19 cellular contexts compared by ENCODE assay signal in genomic region chrX:53395605-53396298, GRCh38. TPM values are rescaled to one million over a fixed set of nuclear protein-coding genes. Genes with fewer than 3 reads are reported as not detected.
A peak's percentile ranks its signal among the peaks of the same experiment; 100 is the strongest.
DNase-seq lines count a peak whose midpoint lies in the region; ATAC-seq and TF ChIP-seq lines count a peak whose summit lies in the region.
"Had no signal": no experiment of that assay in that cellular context is flagged by ENCODE, and none has a peak within 500 bp of the region (broad histone marks: within the 10 kb centered on the region; RNA-seq: fewer than 3 reads in every experiment).

No MANE protein-coding gene starts in this region.

- H3K4me1 Mint-ChIP-seq in activated naive CD4-positive, alpha-beta T cell treated with anti-CD3 and anti-CD28 coated beads, Interleukin-2, amount 50 U/mL, for 24 hours, result no peaks in the 10 kb centered on the region
- no peaks in the 10 kb centered on the region for H3K4me1 Mint-ChIP-seq in activated naive CD4-positive, alpha-beta T cell treated with anti-CD3 and anti-CD28 coated beads for 36 hours (ENCODE audit: low read depth)
- no peaks in the 10 kb centered on the region for H3K4me1 Mint-ChIP-seq in T-helper 2 cell treated with Interferon-gamma antibody and Interleukin-4, amounts not matched to agents 5 μg/mL and 100 μg/mL, for 36 hours (ENCODE audit: low read depth)
- H3K4me1 Mint-ChIP-seq: B cell; CD8-positive, alpha-beta memory T cell had no signal

- no peaks in the 10 kb centered on the region for H3K9me2 ChIP-seq in PC-3 (replicated peaks; ENCODE audit: low read length)

- H3K4me2 ChIP-seq in PC-3 (ENCODE audit: low read length), result no peak overlapping the region
- H3K4me2 ChIP-seq: PC-9 had no signal

- H3K9ac ChIP-seq in PC-3 (ENCODE audit: low read length), result no peak overlapping the region

- H2AFZ ChIP-seq in PC-3 (ENCODE audit: low read length), result no peak overlapping the region
- H2AFZ ChIP-seq: PC-9 had no signal

- H3K36me3 Mint-ChIP-seq in activated naive CD4-positive, alpha-beta T cell treated with anti-CD3 and anti-CD28 coated beads, Interleukin-2, amount 50 U/mL, for 24 hours, result peaks cover 5% of the 10 kb centered on the region
- peaks cover 26% of the 10 kb centered on the region for H3K36me3 Mint-ChIP-seq in activated naive CD4-positive, alpha-beta T cell treated with anti-CD3 and anti-CD28 coated beads for 36 hours (ENCODE audit: low read depth)
- H3K36me3 Mint-ChIP-seq in T-helper 2 cell treated with Interferon-gamma antibody and Interleukin-4, amounts not matched to agents 5 μg/mL and 100 μg/mL, for 36 hours (ENCODE audit: low read depth), result peaks cover 33% of the 10 kb centered on the region

- no TSS peak for BruUV-seq in PC-3 (replicated peaks; lab: Mats Ljungman, UMichigan)

- CTCF ChIA-PET in activated naive CD4-positive, alpha-beta T cell treated with anti-CD3 and anti-CD28 coated beads for 36 hours (lab: Charles Lee), result no interaction called here
- CTCF ChIA-PET in PC-3 (lab: Charles Lee), result interaction anchor here (1.1 kb wide), 1 partner anchor 27 kb away, joined by 3 read pairs; the partner anchor contains the start of gene RIBC1

- ATAC-seq in PC-3 (no peak), upper lobe of right lung (no peak)
- ATAC-seq: Right ventricle myocardium inferior had no signal

- no peak for DNase-seq in activated naive CD4-positive, alpha-beta T cell treated with anti-CD3 and anti-CD28 coated beads for 36 hours
- DNase-seq in PC-3 (no peak), cardiac fibroblast (ENCODE audit: low read depth in 2 of 2) (no peak), retinal pigment epithelial cell (ENCODE audit: low read depth) (no peak), upper lobe of right lung (no peak)
- no peak for DNase-seq in T-helper 2 cell treated with Interferon-gamma antibody and Interleukin-4, amounts not matched to agents 5 μg/mL and 100 μg/mL, for 36 hours (ENCODE audit: low spot score)
- no peak for DNase-seq in activated CD4-positive, CD25-positive, alpha-beta regulatory T cell (lab: John Stamatoyannopoulos, UW)
- DNase-seq: ACHN; CD8-positive, alpha-beta memory T cell; EL; Karpas-422; MM.1S; NCI-H1105 treated with DMSO at 0.1 percent for 48 hours; NCI-H187; NCI-H446; PC-9 had no signal

- H3K36me3 ChIP-seq in PC-3 (ENCODE audit: low read depth, low read length) (peaks cover 23% of the 10 kb centered on the region), upper lobe of right lung (peaks cover 4% of the 10 kb centered on the region)

- TF ChIP-seq CTCF in PC-3 (conservative IDR thresholded peaks at IDR 0.05; ENCODE audit: low read depth, low read length) (0 out of 2 replicates have a peak, but pooled peaks have one; percentile 16), cardiac fibroblast (IDR thresholded peaks at IDR 0.05; ENCODE audit: low read depth, low read length) (peak; percentile 2), retinal pigment epithelial cell (conservative IDR thresholded peaks at IDR 0.05; ENCODE audit: low read depth, low read length) (peak; percentile 12), upper lobe of right lung (IDR thresholded peaks at IDR 0.05) (no peak)

- H3K4me3 ChIP-seq in PC-3 (ENCODE audit: low read length), result no peak overlapping the region
- no peak overlapping the region for H3K4me3 ChIP-seq in cardiac fibroblast (replicated peaks in 1 of 2; ENCODE audit: low read depth in 2 of 2, low read length in 2 of 2)
- no peak overlapping the region for H3K4me3 ChIP-seq in retinal pigment epithelial cell (ENCODE audit: low read length)
- H3K4me3 ChIP-seq in upper lobe of right lung, result no peak overlapping the region
- H3K4me3 ChIP-seq: PC-9 had no signal

- no peak overlapping the region for H3K4me3 Mint-ChIP-seq in activated naive CD4-positive, alpha-beta T cell treated with anti-CD3 and anti-CD28 coated beads, Interleukin-2, amount 50 U/mL, for 24 hours
- no peak overlapping the region for H3K4me3 Mint-ChIP-seq in activated naive CD4-positive, alpha-beta T cell treated with anti-CD3 and anti-CD28 coated beads for 36 hours
- H3K4me3 Mint-ChIP-seq in T-helper 2 cell treated with Interferon-gamma antibody and Interleukin-4, amounts not matched to agents 5 μg/mL and 100 μg/mL, for 36 hours, result no peak overlapping the region
- H3K4me3 Mint-ChIP-seq: B cell; CD8-positive, alpha-beta memory T cell had no signal

- intact Hi-C loops in activated naive CD4-positive, alpha-beta T cell treated with anti-CD3 and anti-CD28 coated beads for 36 hours (cut with micrococcal nuclease), result loop anchor here (10.0 kb wide), 1 partner anchor 139 kb away; no protein-coding TSS in a partner anchor
- intact Hi-C loops in PC-3 (cut with micrococcal nuclease) (no loop called here), upper lobe of right lung (cut with DNase I) (no loop called here)

- H3K27ac ChIP-seq in PC-3 (ENCODE audit: low read length), result no peak overlapping the region
- no peak overlapping the region for H3K27ac ChIP-seq in upper lobe of right lung
- H3K27ac ChIP-seq: PC-9 had no signal

- H3K4me1 ChIP-seq in PC-3 (ENCODE audit: insufficient read depth, low read length) (no peaks in the 10 kb centered on the region), upper lobe of right lung (no peaks in the 10 kb centered on the region)

- no peaks in the 10 kb centered on the region for H3K9me3 Mint-ChIP-seq in activated naive CD4-positive, alpha-beta T cell treated with anti-CD3 and anti-CD28 coated beads, Interleukin-2, amount 50 U/mL, for 24 hours
- no peaks in the 10 kb centered on the region for H3K9me3 Mint-ChIP-seq in activated naive CD4-positive, alpha-beta T cell treated with anti-CD3 and anti-CD28 coated beads for 36 hours
- H3K9me3 Mint-ChIP-seq in T-helper 2 cell treated with Interferon-gamma antibody and Interleukin-4, amounts not matched to agents 5 μg/mL and 100 μg/mL, for 36 hours, result no peaks in the 10 kb centered on the region
- H3K9me3 Mint-ChIP-seq: CD8-positive, alpha-beta memory T cell had no signal

- no peaks in the 10 kb centered on the region for H3F3A ChIP-seq in PC-3 (ENCODE audit: low read length, unreplicated experiment)

- no peaks in the 10 kb centered on the region for H3K9me3 ChIP-seq in PC-3 (ENCODE audit: low read length)
- no peaks in the 10 kb centered on the region for H3K9me3 ChIP-seq in upper lobe of right lung

- H3K27ac Mint-ChIP-seq in activated naive CD4-positive, alpha-beta T cell treated with anti-CD3 and anti-CD28 coated beads, Interleukin-2, amount 50 U/mL, for 24 hours, result peak overlapping the region; percentile 53
- no peak overlapping the region for H3K27ac Mint-ChIP-seq in activated naive CD4-positive, alpha-beta T cell treated with anti-CD3 and anti-CD28 coated beads for 36 hours
- no peak overlapping the region for H3K27ac Mint-ChIP-seq in T-helper 2 cell treated with Interferon-gamma antibody and Interleukin-4, amounts not matched to agents 5 μg/mL and 100 μg/mL, for 36 hours

- H3K27me3 ChIP-seq in PC-3 (ENCODE audit: low read length) (no peaks in the 10 kb centered on the region), upper lobe of right lung (no peaks in the 10 kb centered on the region)

- POLR2A ChIA-PET in PC-3 (lab: Charles Lee; ENCODE audit: unreplicated experiment), result no interaction called here

- no peaks in the 10 kb centered on the region for H4K20me1 ChIP-seq in PC-3 (ENCODE audit: low read length)

- H3K27me3 Mint-ChIP-seq in activated naive CD4-positive, alpha-beta T cell treated with anti-CD3 and anti-CD28 coated beads, Interleukin-2, amount 50 U/mL, for 24 hours, result no peaks in the 10 kb centered on the region
- no peaks in the 10 kb centered on the region for H3K27me3 Mint-ChIP-seq in activated naive CD4-positive, alpha-beta T cell treated with anti-CD3 and anti-CD28 coated beads for 36 hours (ENCODE audit: low read depth)
- no peaks in the 10 kb centered on the region for H3K27me3 Mint-ChIP-seq in T-helper 2 cell treated with Interferon-gamma antibody and Interleukin-4, amounts not matched to agents 5 μg/mL and 100 μg/mL, for 36 hours (ENCODE audit: low read depth)
- H3K27me3 Mint-ChIP-seq: B cell; CD8-positive, alpha-beta memory T cell had no signal

- H3K79me2 ChIP-seq in PC-3 (ENCODE audit: low read length), result no peaks in the 10 kb centered on the region

RNA-seq across cellular contexts. Expression of gene SMC1A, which starts 26.7 kb away (rescaled TPM):
- 100 to 1,000 TPM; 169 to 170 TPM for total RNA-seq in activated naive CD4-positive, alpha-beta T cell treated with anti-CD3 and anti-CD28 coated beads for 36 hours
- total RNA-seq in PC-3 (2014; rRNA removed), result 47.6 and 48.1 TPM in 2 replicates
- 51.8 TPM for total RNA-seq in upper lobe of right lung

RNA-seq across cellular contexts. Expression of gene RIBC1, which starts 26.9 kb away (rescaled TPM):
- total RNA-seq in activated naive CD4-positive, alpha-beta T cell treated with anti-CD3 and anti-CD28 coated beads for 36 hours, result under 1 TPM; 0.48 to 0.67 TPM
- total RNA-seq in PC-3 (2014; rRNA removed) (0.29 and 1.6 TPM in 2 replicates), upper lobe of right lung (0.87 TPM)

RNA-seq across cellular contexts. Expression of gene HSD17B10, which starts 38.4 kb away (rescaled TPM):
- total RNA-seq in activated naive CD4-positive, alpha-beta T cell treated with anti-CD3 and anti-CD28 coated beads for 36 hours, result 10 to 100 TPM; 69.2 to 75.2 TPM
- total RNA-seq in PC-3 (2014; rRNA removed), result 181 and 191 TPM in 2 replicates
- total RNA-seq in upper lobe of right lung, result 46.7 TPM
